22 cellular contexts compared by ENCODE assay signal in genomic region chr21:37139902-37140301, GRCh38.
A peak's percentile ranks its signal among the peaks of the same experiment; 100 is the strongest.
DNase-seq lines count a peak whose midpoint lies in the region; ATAC-seq and TF ChIP-seq lines count a peak whose summit lies in the region.
"Had no signal": no experiment of that assay in that cellular context is flagged by ENCODE, and none has a peak within 500 bp of the region (broad histone marks: within the 10 kb centered on the region; RNA-seq: fewer than 3 reads in every experiment).

No MANE protein-coding gene starts in this region.

- H3K36me3 ChIP-seq in GM23248 (ENCODE audit: low read depth) (peaks cover 70% of the 10 kb centered on the region), SJSA1 (peaks cover 82% of the 10 kb centered on the region), MG63 (peaks cover 88% of the 10 kb centered on the region)

- peaks cover 7% of the 10 kb centered on the region for H3K9me3 Mint-ChIP-seq in osteocyte (ENCODE audit: unreplicated experiment)
- H3K9me3 Mint-ChIP-seq: stimulated activated memory B cell treated with anti-CD40 and anti-IgM and Interleukin-4, amounts not matched to agents 10 μg/mL and 1 μg/mL and 100 μg/mL, for 72 hours had no signal

- in situ Hi-C loops in GM23248 (cut with MboI), result no loop called here

- no peak overlapping the region; the same call in 1 of the 2 replicates for H3K27ac ChIP-seq in GM23248
- peak overlapping the region; percentile 40 for H3K27ac ChIP-seq in SJSA1
- H3K27ac ChIP-seq: lower lobe of right lung, neutrophil, Peyer's patch had no signal

- ATAC-seq in HG02870 (IDR thresholded peaks at IDR 0.05; ENCODE audit: unreplicated experiment), result no peak
- ATAC-seq: activated CD4-positive, alpha-beta T cell treated with anti-CD3 and anti-CD28 coated beads for 36 hours; esophagus mucosa; stimulated activated memory B cell treated with anti-CD40 and anti-IgM and Interleukin-4, amounts not matched to agents 10 μg/mL and 1 μg/mL and 100 μg/mL, for 72 hours; T-helper 17 cell had no signal

- no peaks in the 10 kb centered on the region for H4K20me1 ChIP-seq in GM23248 (ENCODE audit: insufficient read depth)

- no peaks in the 10 kb centered on the region for H3K79me2 ChIP-seq in GM23248 (ENCODE audit: insufficient read depth)

- H3K4me3 Mint-ChIP-seq in osteocyte (ENCODE audit: unreplicated experiment), result no peak overlapping the region
- H3K4me3 Mint-ChIP-seq: activated CD4-positive, alpha-beta T cell treated with anti-CD3 and anti-CD28 coated beads for 36 hours; activated naive CD8-positive, alpha-beta T cell; stimulated activated memory B cell treated with anti-CD40 and anti-IgM and Interleukin-4, amounts not matched to agents 10 μg/mL and 1 μg/mL and 100 μg/mL, for 72 hours; T-helper 17 cell had no signal

- peaks cover 19% of the 10 kb centered on the region for H3K4me1 Mint-ChIP-seq in osteocyte (ENCODE audit: unreplicated experiment)
- H3K4me1 Mint-ChIP-seq: stimulated activated memory B cell treated with anti-CD40 and anti-IgM and Interleukin-4, amounts not matched to agents 10 μg/mL and 1 μg/mL and 100 μg/mL, for 72 hours had no signal

- no peak overlapping the region for H3K9ac ChIP-seq in GM23248

- peak overlapping the region; percentile 28 for H3K4me2 ChIP-seq in GM23248 (ENCODE audit: unreplicated experiment)

- H3K9me2 ChIP-seq in GM23248 (ENCODE audit: insufficient read depth), result no peaks in the 10 kb centered on the region

- 62 to 66% methylated on average over 4 of the region's 4 CpGs for whole genome bisulfite sequencing in GM23248 (ENCODE audit: low coverage in 1 of 2, low lambda C conversion rate in 2 of 2, missing lambda C conversion rate in 2 of 2), 2 experiments

- peaks cover 18% of the 10 kb centered on the region for H3F3A ChIP-seq in GM23248 (ENCODE audit: insufficient read depth)

- H3K4me3 ChIP-seq in GM23248, result no peak overlapping the region
- H3K4me3 ChIP-seq in SJSA1, result no peak overlapping the region
- H3K4me3 ChIP-seq in MG63, result no peak overlapping the region
- H3K4me3 ChIP-seq: lower lobe of right lung, Peyer's patch, upper lobe of left lung had no signal

- H3K27me3 ChIP-seq in GM23248 (replicated peaks; ENCODE audit: insufficient read depth) (no peaks in the 10 kb centered on the region), SJSA1 (replicated peaks) (no peaks in the 10 kb centered on the region), MG63 (no peaks in the 10 kb centered on the region)
- H3K27me3 ChIP-seq: neutrophil, Peyer's patch, upper lobe of left lung had no signal

- no peak overlapping the region for H2AFZ ChIP-seq in GM23248

- peak overlapping the region; percentile 70 for H3K27ac Mint-ChIP-seq in osteocyte (ENCODE audit: unreplicated experiment)
- H3K27ac Mint-ChIP-seq: activated CD4-positive, alpha-beta T cell treated with anti-CD3 and anti-CD28 coated beads for 36 hours; activated naive CD8-positive, alpha-beta T cell; stimulated activated memory B cell treated with anti-CD40 and anti-IgM and Interleukin-4, amounts not matched to agents 10 μg/mL and 1 μg/mL and 100 μg/mL, for 72 hours; T-helper 17 cell had no signal

- H3K9me3 ChIP-seq in GM23248 (ENCODE audit: low read depth), result no peaks in the 10 kb centered on the region
- peaks cover 13% of the 10 kb centered on the region for H3K9me3 ChIP-seq in SJSA1 (replicated peaks)
- H3K9me3 ChIP-seq in MG63, result no peaks in the 10 kb centered on the region; the same call in 1 of the 2 replicates
- H3K9me3 ChIP-seq: lower lobe of right lung, neutrophil, Peyer's patch, upper lobe of left lung had no signal

- peaks cover 60% of the 10 kb centered on the region for H3K36me3 Mint-ChIP-seq in osteocyte (ENCODE audit: unreplicated experiment)

- no peaks in the 10 kb centered on the region for H3K27me3 Mint-ChIP-seq in osteocyte (ENCODE audit: unreplicated experiment)
- H3K27me3 Mint-ChIP-seq: activated CD4-positive, alpha-beta T cell treated with anti-CD3 and anti-CD28 coated beads for 36 hours; activated naive CD8-positive, alpha-beta T cell; stimulated activated memory B cell treated with anti-CD40 and anti-IgM and Interleukin-4, amounts not matched to agents 10 μg/mL and 1 μg/mL and 100 μg/mL, for 72 hours; T-helper 17 cell had no signal

- peak; percentile 36 for DNase-seq in GM23248
- DNase-seq in SJSA1 (ENCODE audit: low read depth in 1 of 2, low spot score in 2 of 2), result peak in 1 of 2 experiments; percentile 60
- DNase-seq in fibroblast of gingiva (ENCODE audit: low read depth), result peak; percentile 21
- no peak for DNase-seq in osteocyte (ENCODE audit: extremely low spot score, unreplicated experiment)
- DNase-seq in SW 1271 (lab: John Stamatoyannopoulos, UW), result no peak
- DNase-seq in occipital lobe (lab: John Stamatoyannopoulos, UW), result no peak
- DNase-seq in MG63, result no peak
- DNase-seq: activated CD4-positive, alpha-beta T cell treated with anti-CD3 and anti-CD28 coated beads for 36 hours; activated T-cell treated with anti-CD3 and anti-CD28 coated beads for 4 hours; cortex of kidney; hypothalamus; lower lobe of right lung; NCI-H1436 treated with DMSO at 0.1 percent for 48 hours; NCI-H510A; Peyer's patch; T-helper 17 cell; upper lobe of left lung had no signal

- TF ChIP-seq CTCF in osteocyte (IDR thresholded peaks at IDR 0.05), result no peak

- peaks cover 6% of the 10 kb centered on the region for H3K4me1 ChIP-seq in GM23248 (ENCODE audit: insufficient read depth)
- peaks cover 15% of the 10 kb centered on the region for H3K4me1 ChIP-seq in SJSA1 (replicated peaks)
- H3K4me1 ChIP-seq: Peyer's patch had no signal

Comparison
In these comparisons a context has a peak if more than half of its experiments do, and no peak if none do; other contexts are left out.
1. DNase-seq: peak in GM23248 (single experiment) and fibroblast of gingiva (single experiment); none in osteocyte (single experiment), SW 1271 (0 of 2), occipital lobe (single experiment) and MG63 (single experiment).